6 cellular contexts compared by ENCODE assay signal in the genomic region with DNA sequence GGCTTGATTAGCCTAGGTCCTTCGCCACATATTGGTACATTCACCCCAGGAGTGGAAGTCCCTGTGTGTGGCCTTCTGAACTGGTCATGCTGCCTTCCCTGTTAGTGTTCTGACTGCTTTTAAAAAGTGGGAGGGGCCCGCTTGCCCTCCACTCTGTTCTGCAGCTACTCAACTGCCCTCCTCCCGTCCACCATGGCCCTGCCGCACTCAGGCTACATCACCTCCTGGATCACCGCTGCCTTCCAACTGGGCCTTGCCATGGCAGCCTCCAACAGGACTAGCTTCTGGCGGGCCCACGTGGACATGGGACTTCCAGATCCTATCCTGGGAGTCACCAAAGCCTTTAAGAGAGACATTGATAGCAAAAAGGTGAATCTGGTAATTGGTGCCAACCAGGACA.
"Had no signal": no experiment of that assay in that cellular context is flagged by ENCODE, and none has a peak within 500 bp of the region (broad histone marks: within the 10 kb centered on the region; RNA-seq: fewer than 3 reads in every experiment).

No MANE protein-coding gene starts in this region.

- H3K4me3 Mint-ChIP-seq: IgD-negative memory B cell had no signal

- H3K36me3 Mint-ChIP-seq: IgD-negative memory B cell had no signal

- H3K27ac ChIP-seq: HL-60 had no signal

- ATAC-seq: HepG2, K562 had no signal

- DNase-seq: IMR-90, KBM-7 had no signal

- H3K27ac Mint-ChIP-seq: IgD-negative memory B cell had no signal

- H3K4me3 ChIP-seq: K562 had no signal

- H3K4me1 Mint-ChIP-seq: IgD-negative memory B cell had no signal
